Comparison of ENCODE assay signal across 8 cellular contexts in genomic region chr2:175236930-175237329, GRCh38.
"Had no signal": no experiment of that assay in that cellular context is flagged by ENCODE, and none has a peak within 500 bp of the region (broad histone marks: within the 10 kb centered on the region; RNA-seq: fewer than 3 reads in every experiment).

No MANE protein-coding gene starts in this region.

- H3K36me3 ChIP-seq: HAP-1 had no signal

- H3K9ac ChIP-seq: GM23248 had no signal

- H3K9me3 ChIP-seq: HAP-1 had no signal

- ATAC-seq: HCT116 had no signal

- DNase-seq: GM23248, GOT3, H7, HFFc6, KBM-7 had no signal

- H3K4me1 ChIP-seq: HAP-1 had no signal

- H3K4me3 ChIP-seq: GM23248, HAP-1 had no signal

- H2AFZ ChIP-seq: GM23248 had no signal

- H3K27ac ChIP-seq: GM23248, HL-60 had no signal
